1 cellular context compared by ENCODE assay signal in the genomic region with DNA sequence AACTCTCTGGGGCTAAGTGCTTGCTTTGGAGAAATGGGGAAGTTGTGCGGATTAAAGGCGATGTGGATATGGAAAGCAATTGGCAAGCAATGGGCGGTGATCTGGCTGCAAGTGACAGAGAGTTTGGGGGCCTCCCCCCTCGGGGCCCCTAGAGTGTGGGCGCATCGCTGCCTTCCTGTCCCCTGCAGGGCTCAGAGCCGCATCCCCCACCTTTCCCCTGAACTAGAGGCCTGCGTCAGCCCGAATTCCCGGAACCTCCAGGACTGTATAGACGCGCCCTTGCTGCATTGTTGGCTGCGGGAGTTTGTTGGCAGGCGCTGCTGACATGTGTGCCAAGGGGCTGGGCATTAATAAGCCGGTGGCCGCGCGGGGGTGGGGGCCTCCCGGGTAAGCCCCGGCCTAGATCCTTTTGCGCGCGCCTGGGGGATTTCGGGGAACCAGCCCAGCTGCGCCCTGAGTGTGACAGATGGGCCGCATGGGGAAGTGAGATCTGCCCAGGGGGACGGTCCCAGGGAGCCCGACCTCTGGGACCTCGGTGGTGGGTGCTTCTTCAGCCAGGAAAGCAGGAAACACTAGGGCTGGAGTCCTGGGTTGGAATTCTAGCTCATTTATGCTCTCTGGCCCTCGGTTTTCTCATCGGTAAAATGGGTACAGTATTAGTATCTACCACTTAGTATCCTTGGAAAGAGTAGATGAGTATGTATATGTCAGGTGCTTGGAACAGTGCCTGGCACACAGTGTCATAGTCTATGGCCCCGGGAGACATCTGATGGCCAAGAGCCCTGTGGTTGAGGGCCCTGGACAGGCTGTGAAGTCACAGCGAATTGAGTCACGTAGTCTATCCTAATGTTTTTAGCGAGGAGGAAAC.
TF ChIP-seq lines count a peak whose summit lies in the region.

No MANE protein-coding gene starts in this region.

TF ChIP-seq in GM12878, 131 proteins besides CTCF, POLR2A, EP300 and RAD21 (continued from another document and continues in another):
- TF ChIP-seq MLLT1 (IDR thresholded peaks at IDR 0.05) (no peak), JUND (IDR thresholded peaks at IDR 0.05; ENCODE audit: low read depth, low read length) (no peak), TCF7 (IDR thresholded peaks at IDR 0.05; ENCODE audit: borderline replicate concordance) (no peak), RUNX3 (IDR thresholded peaks at IDR 0.05; ENCODE audit: low read length) (peak; percentile 64), NRF1 (conservative IDR thresholded peaks at IDR 0.05; ENCODE audit: low read depth, low read length) (no peak), IRF3 (IDR thresholded peaks at IDR 0.05) (no peak), CEBPZ (IDR thresholded peaks at IDR 0.05; ENCODE audit: low read depth, low read length) (no peak), ZBTB33 (IDR thresholded peaks at IDR 0.05) (no peak), FOS (IDR thresholded peaks at IDR 0.05; ENCODE audit: borderline replicate concordance, extremely low read depth, insufficient read length) (no peak), POLR2AphosphoS5 (IDR thresholded peaks at IDR 0.05; ENCODE audit: low read length) (no peak; the same call in 1 of the 2 replicates), STAT1 (conservative IDR thresholded peaks at IDR 0.05) (no peak), PML (IDR thresholded peaks at IDR 0.05; ENCODE audit: low read length) (no peak), NR2C1 (IDR thresholded peaks at IDR 0.05) (no peak), TCF12 (IDR thresholded peaks at IDR 0.05; ENCODE audit: low read depth, low read length) (peak; percentile 97), JUNB (IDR thresholded peaks at IDR 0.05) (0 out of 2 replicates have a peak, but pooled peaks have one; percentile 14), SREBF1 (IDR thresholded peaks at IDR 0.05; ENCODE audit: low read length) (0 out of 2 replicates have a peak, but pooled peaks have one; percentile 21), TARDBP (IDR thresholded peaks at IDR 0.05; ENCODE audit: borderline replicate concordance) (no peak), PKNOX1 (IDR thresholded peaks at IDR 0.05) (peak; percentile 67), BRCA1 (IDR thresholded peaks at IDR 0.05; ENCODE audit: low read depth, low read length) (no peak), LARP7 (IDR thresholded peaks at IDR 0.05) (no peak), CBX3 (IDR thresholded peaks at IDR 0.05; ENCODE audit: borderline replicate concordance, low read depth) (no peak), NR2F1 (conservative IDR thresholded peaks at IDR 0.05) (peak; percentile 91), CEBPB (IDR thresholded peaks at IDR 0.05; ENCODE audit: borderline replicate concordance in 1 of 2, low read depth in 2 of 2, low read length in 2 of 2) (no peak), DPF2 (IDR thresholded peaks at IDR 0.05) (peak; percentile 83), CREB1 (IDR thresholded peaks at IDR 0.05; ENCODE audit: low read depth) (0 out of 2 replicates have a peak, but pooled peaks have one; percentile 2), PRDM15 (CRISPR knock-in tag; IDR thresholded peaks at IDR 0.05) (no peak), E4F1 (IDR thresholded peaks at IDR 0.05; ENCODE audit: borderline replicate concordance, partially characterized antibody) (no peak), ZBTB11 (CRISPR knock-in tag; IDR thresholded peaks at IDR 0.05) (no peak), STAT3 (IDR thresholded peaks at IDR 0.05; ENCODE audit: low read depth, low read length) (no peak)
- TF ChIP-seq, protein P1, sequence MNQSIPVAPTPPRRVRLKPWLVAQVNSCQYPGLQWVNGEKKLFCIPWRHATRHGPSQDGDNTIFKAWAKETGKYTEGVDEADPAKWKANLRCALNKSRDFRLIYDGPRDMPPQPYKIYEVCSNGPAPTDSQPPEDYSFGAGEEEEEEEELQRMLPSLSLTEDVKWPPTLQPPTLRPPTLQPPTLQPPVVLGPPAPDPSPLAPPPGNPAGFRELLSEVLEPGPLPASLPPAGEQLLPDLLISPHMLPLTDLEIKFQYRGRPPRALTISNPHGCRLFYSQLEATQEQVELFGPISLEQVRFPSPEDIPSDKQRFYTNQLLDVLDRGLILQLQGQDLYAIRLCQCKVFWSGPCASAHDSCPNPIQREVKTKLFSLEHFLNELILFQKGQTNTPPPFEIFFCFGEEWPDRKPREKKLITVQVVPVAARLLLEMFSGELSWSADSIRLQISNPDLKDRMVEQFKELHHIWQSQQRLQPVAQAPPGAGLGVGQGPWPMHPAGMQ (IDR thresholded peaks at IDR 0.05; ENCODE audit: borderline replicate concordance): no peak
